ENCODE assay signal across 8 cellular contexts in genomic region chr11:73660497-73661034, GRCh38. TPM values are rescaled to one million over a fixed set of nuclear protein-coding genes. Genes with fewer than 3 reads are reported as not detected.
DNase-seq lines count a peak whose midpoint lies in the region; ATAC-seq and TF ChIP-seq lines count a peak whose summit lies in the region.

No MANE protein-coding gene starts in this region.

- peaks cover 30% of the 10 kb centered on the region for H3K27me3 ChIP-seq in H7 (ENCODE audit: control insufficient read depth, insufficient read depth, low read length)

- no peak for DNase-seq in H7
- DNase-seq in activated B cell treated with CpG ODN at 0.5 μM for 24 hours: no peak
- no peak for DNase-seq in 8988T
- no peak for DNase-seq in NCI-H1436 (lab: John Stamatoyannopoulos, UW)

- no peaks in the 10 kb centered on the region for H3K9me3 Mint-ChIP-seq in activated B cell treated with CpG ODN at 0.5 μM for 24 hours
- no peaks in the 10 kb centered on the region for H3K9me3 Mint-ChIP-seq in stimulated activated memory B cell treated with anti-CD40 and anti-IgM and Interleukin-4, amounts not matched to agents 10 μg/mL and 1 μg/mL and 100 μg/mL, for 72 hours

- no peak for TF ChIP-seq CTCF in activated B cell treated with CpG ODN at 0.5 μM for 24 hours (IDR thresholded peaks at IDR 0.05)

- H3K4me3 Mint-ChIP-seq in activated B cell treated with CpG ODN at 0.5 μM for 24 hours: peak overlapping the region; percentile 67
- peak overlapping the region; percentile 69 for H3K4me3 Mint-ChIP-seq in stimulated activated memory B cell treated with anti-CD40 and anti-IgM and Interleukin-4, amounts not matched to agents 10 μg/mL and 1 μg/mL and 100 μg/mL, for 72 hours

- H3K4me3 ChIP-seq in H7 (ENCODE audit: insufficient read depth, low read depth, low read length) (peak overlapping the region; percentile 16; the same call in 1 of the 2 replicates), iPS-18c (ENCODE audit: insufficient read depth, low read depth, low read length) (peak overlapping the region; percentile 35; the same call in 1 of the 2 replicates)

- POLR2A ChIA-PET in activated B cell treated with CpG ODN at 0.5 μM for 24 hours (lab: Charles Lee): interaction anchor here (1.4 to 1.5 kb wide), 2 partner anchors 13 to 34 kb away, joined by 4 read pairs; no protein-coding TSS in a partner anchor

- no peaks in the 10 kb centered on the region for H3K9me3 ChIP-seq in iPS-18c (ENCODE audit: control insufficient read depth, insufficient read depth, low read length)

- H3K27me3 Mint-ChIP-seq in activated B cell treated with CpG ODN at 0.5 μM for 24 hours: no peaks in the 10 kb centered on the region
- H3K27me3 Mint-ChIP-seq in stimulated activated memory B cell treated with anti-CD40 and anti-IgM and Interleukin-4, amounts not matched to agents 10 μg/mL and 1 μg/mL and 100 μg/mL, for 72 hours: no peaks in the 10 kb centered on the region

- H3K27ac Mint-ChIP-seq in activated B cell treated with CpG ODN at 0.5 μM for 24 hours: no peak overlapping the region
- no peak overlapping the region for H3K27ac Mint-ChIP-seq in stimulated activated memory B cell treated with anti-CD40 and anti-IgM and Interleukin-4, amounts not matched to agents 10 μg/mL and 1 μg/mL and 100 μg/mL, for 72 hours

- intact Hi-C loops in activated B cell treated with CpG ODN at 0.5 μM for 24 hours (cut with micrococcal nuclease): loop anchor here (1.0 kb wide), 7 partner anchors 13 to 365 kb away; partner anchors contain the start of gene RELT

- CTCF ChIA-PET in activated B cell treated with CpG ODN at 0.5 μM for 24 hours (lab: Charles Lee): interaction anchor here (0.5 to 7.2 kb wide), 18 partner anchors 13 to 475 kb away, joined by 3 to 112 read pairs (median 4); no protein-coding TSS in a partner anchor

- peak; percentile 40 for ATAC-seq in activated B cell treated with CpG ODN at 0.5 μM for 24 hours (ENCODE audit: low read depth)
- peak; percentile 13 for ATAC-seq in stimulated activated memory B cell treated with anti-CD40 and anti-IgM and Interleukin-4, amounts not matched to agents 10 μg/mL and 1 μg/mL and 100 μg/mL, for 72 hours
- ATAC-seq in HG03521 (IDR thresholded peaks at IDR 0.05; ENCODE audit: unreplicated experiment): no peak
- ATAC-seq in GM21576 (IDR thresholded peaks at IDR 0.05; ENCODE audit: unreplicated experiment): no peak

- H3K36me3 Mint-ChIP-seq in activated B cell treated with CpG ODN at 0.5 μM for 24 hours (ENCODE audit: low read depth): no peaks in the 10 kb centered on the region
- H3K36me3 Mint-ChIP-seq in stimulated activated memory B cell treated with anti-CD40 and anti-IgM and Interleukin-4, amounts not matched to agents 10 μg/mL and 1 μg/mL and 100 μg/mL, for 72 hours: no peaks in the 10 kb centered on the region

- no peaks in the 10 kb centered on the region for H3K36me3 ChIP-seq in H7 (replicated peaks; ENCODE audit: control insufficient read depth, insufficient read depth, low read length)

- H3K4me1 Mint-ChIP-seq in activated B cell treated with CpG ODN at 0.5 μM for 24 hours: peaks cover 3% of the 10 kb centered on the region
- peaks cover 8% of the 10 kb centered on the region for H3K4me1 Mint-ChIP-seq in stimulated activated memory B cell treated with anti-CD40 and anti-IgM and Interleukin-4, amounts not matched to agents 10 μg/mL and 1 μg/mL and 100 μg/mL, for 72 hours

RNA-seq across cellular contexts. Expression of gene PLEKHB1, which starts 14.2 kb away (rescaled TPM):
- total RNA-seq in H7 (2014; rRNA removed; shearing (Covaris generic)): 2.3 and 5.8 TPM in 2 replicates
- total RNA-seq in activated B cell treated with CpG ODN at 0.5 μM for 24 hours: 5.0 and 5.6 TPM in 2 replicates

Comparison
In these comparisons a context has a peak if more than half of its experiments do, and no peak if none do; other contexts are left out.
1. ATAC-seq: peak in activated B cell treated with CpG ODN at 0.5 μM for 24 hours (single experiment) and stimulated activated memory B cell treated with anti-CD40 and anti-IgM and Interleukin-4, amounts not matched to agents 10 μg/mL and 1 μg/mL and 100 μg/mL, for 72 hours (single experiment); none in HG03521 (single experiment) and GM21576 (single experiment).